24 cellular contexts compared by ENCODE assay signal in the genomic region with DNA sequence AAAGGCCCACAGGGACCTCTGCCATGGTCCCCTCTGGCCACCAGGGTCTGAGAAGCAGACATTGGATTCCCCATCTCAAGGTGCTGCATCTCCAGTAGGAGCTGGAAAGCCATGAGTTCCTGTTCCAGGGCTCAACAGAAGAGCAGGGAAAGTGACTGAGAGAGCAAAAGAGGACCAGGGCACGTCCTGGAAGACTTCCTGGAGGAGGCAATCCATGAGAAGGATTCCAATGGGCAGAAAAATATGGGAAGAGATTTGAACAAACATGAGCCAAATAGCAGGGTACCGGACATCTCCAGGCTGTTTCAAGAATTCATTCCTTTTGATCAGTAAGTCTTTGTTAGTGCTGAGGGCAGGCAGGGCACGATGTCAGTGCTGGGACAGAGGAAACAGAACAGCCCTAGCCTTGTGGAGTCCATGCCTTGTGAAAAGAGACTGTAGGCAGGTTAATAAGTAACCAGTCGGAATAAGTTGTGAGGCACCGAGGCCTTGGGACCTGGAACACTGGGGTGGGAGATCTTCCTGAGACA.
A peak's percentile ranks its signal among the peaks of the same experiment; 100 is the strongest.
DNase-seq lines count a peak whose midpoint lies in the region; ATAC-seq lines count a peak whose summit lies in the region.
"Had no signal": no experiment of that assay in that cellular context is flagged by ENCODE, and none has a peak within 500 bp of the region (broad histone marks: within the 10 kb centered on the region; RNA-seq: fewer than 3 reads in every experiment).

No MANE protein-coding gene starts in this region.

- H3K36me3 ChIP-seq in BLaER1 treated with 17β-estradiol and CSF1 and Interleukin-3, amounts not matched to agents 10 nM and 100 nM, result peaks cover 0 to 32% (median 4%) of the 10 kb centered on the region in 11 experiments; a peak in 8 of 22 replicates
- H3K36me3 ChIP-seq in Karpas-422 (ENCODE audit: insufficient read depth, low read length) (no peaks in the 10 kb centered on the region), aorta (ENCODE audit: control insufficient read depth in 1 of 2, insufficient read depth in 2 of 2, low read length in 1 of 2) (no peaks in the 10 kb centered on the region)
- H3K36me3 ChIP-seq: SJCRH30 had no signal

- H3K27ac ChIP-seq in BLaER1 treated with 17β-estradiol and CSF1 and Interleukin-3, amounts not matched to agents 10 nM and 100 nM, result peak overlapping the region in 9 of 11 experiments; percentile 8 to 97 (median 85); a peak in 12 of 22 replicates
- H3K27ac ChIP-seq in Karpas-422 (ENCODE audit: low read length), result peak overlapping the region; percentile 86
- H3K27ac ChIP-seq in aorta (ENCODE audit: low read depth in 1 of 2, low read length in 2 of 2), result no peak overlapping the region
- H3K27ac ChIP-seq: A549, SJCRH30 had no signal

- peaks cover 10% of the 10 kb centered on the region for H3K9me3 Mint-ChIP-seq in memory B cell
- H3K9me3 Mint-ChIP-seq in stimulated activated naive B cell treated with anti-CD40 and anti-IgM and Interleukin-4, amounts not matched to agents 10 μg/mL and 1 μg/mL and 100 μg/mL, for 72 hours, result peaks cover 12 to 14% of the 10 kb centered on the region in 2 donors

- H3K9ac ChIP-seq in BLaER1 treated with 17β-estradiol and CSF1 and Interleukin-3, amounts not matched to agents 10 nM and 100 nM, result peak overlapping the region in 1 of 11 experiments; percentile 70; a peak in 1 of 22 replicates
- H3K9ac ChIP-seq in Karpas-422 (ENCODE audit: low read length), result no peak overlapping the region

- H3K4me3 ChIP-seq in BLaER1 treated with 17β-estradiol and CSF1 and Interleukin-3, amounts not matched to agents 10 nM and 100 nM, result peak overlapping the region; percentile 1 to 58 (median 48); a peak in 18 of 20 replicates
- H3K4me3 ChIP-seq in Karpas-422 (ENCODE audit: low read length) (no peak overlapping the region), aorta (ENCODE audit: low read length in 2 of 2) (no peak overlapping the region)
- H3K4me3 ChIP-seq: A549, GM23338, SJCRH30 had no signal

- H3K4me3 Mint-ChIP-seq in memory B cell, result peak overlapping the region; percentile 3
- H3K4me3 Mint-ChIP-seq in stimulated activated naive B cell treated with anti-CD40 and anti-IgM and Interleukin-4, amounts not matched to agents 10 μg/mL and 1 μg/mL and 100 μg/mL, for 72 hours, result peak overlapping the region; percentile 3 to 76
- H3K4me3 Mint-ChIP-seq: GM23338, H9 had no signal

- H3K27me3 Mint-ChIP-seq in memory B cell, result no peaks in the 10 kb centered on the region
- peaks cover 5 to 8% of the 10 kb centered on the region in 2 donors for H3K27me3 Mint-ChIP-seq in stimulated activated naive B cell treated with anti-CD40 and anti-IgM and Interleukin-4, amounts not matched to agents 10 μg/mL and 1 μg/mL and 100 μg/mL, for 72 hours

- H4K20me1 ChIP-seq in BLaER1 treated with 17β-estradiol and CSF1 and Interleukin-3, amounts not matched to agents 10 nM and 100 nM, result peaks cover 0 to 4% (median 0%) of the 10 kb centered on the region in 11 experiments; a peak in 1 of 22 replicates
- no peaks in the 10 kb centered on the region for H4K20me1 ChIP-seq in Karpas-422 (ENCODE audit: insufficient read depth, low read depth, low read length)

- no peak overlapping the region for H2AFZ ChIP-seq in Karpas-422 (ENCODE audit: low read length)
- H2AFZ ChIP-seq: GM23338 had no signal

- no peaks in the 10 kb centered on the region for H3K79me2 ChIP-seq in Karpas-422 (ENCODE audit: low read length)

- no peaks in the 10 kb centered on the region for H3K9me2 ChIP-seq in Karpas-422 (replicated peaks; ENCODE audit: insufficient read depth, low read length)

- peak overlapping the region; percentile 99 for H3K27ac Mint-ChIP-seq in memory B cell
- H3K27ac Mint-ChIP-seq in stimulated activated naive B cell treated with anti-CD40 and anti-IgM and Interleukin-4, amounts not matched to agents 10 μg/mL and 1 μg/mL and 100 μg/mL, for 72 hours, result peak overlapping the region; percentile 96
- H3K27ac Mint-ChIP-seq: GM23338, H9 had no signal

- peaks cover 17 to 34% (median 31%) of the 10 kb centered on the region in 10 experiments for H3K4me1 ChIP-seq in BLaER1 treated with 17β-estradiol and CSF1 and Interleukin-3, amounts not matched to agents 10 nM and 100 nM
- peaks cover 35% of the 10 kb centered on the region for H3K4me1 ChIP-seq in Karpas-422 (ENCODE audit: low read length)
- no peaks in the 10 kb centered on the region for H3K4me1 ChIP-seq in aorta (ENCODE audit: control insufficient read depth in 1 of 2, insufficient read depth in 2 of 2, low read length in 2 of 2)
- H3K4me1 ChIP-seq: A549, SJCRH30 had no signal

- intact Hi-C loops in aorta (cut with DNase I), result no loop called here

- H3K4me2 ChIP-seq in BLaER1 treated with 17β-estradiol and CSF1 and Interleukin-3, amounts not matched to agents 10 nM and 100 nM, result peak overlapping the region in 7 of 11 experiments; percentile 22 to 44 (median 32); a peak in 12 of 22 replicates
- H3K4me2 ChIP-seq in Karpas-422 (ENCODE audit: low read depth, low read length, poor library complexity, severe bottlenecking), result no peak overlapping the region
- H3K4me2 ChIP-seq: A549, GM23338 had no signal

- no peak for ATAC-seq in memory B cell (ENCODE audit: low read depth)
- ATAC-seq in stimulated activated naive B cell treated with anti-CD40 and anti-IgM and Interleukin-4, amounts not matched to agents 10 μg/mL and 1 μg/mL and 100 μg/mL, for 72 hours (replicated peaks), result no peak
- ATAC-seq in GM18873 (IDR thresholded peaks at IDR 0.05; ENCODE audit: low FRiP score, unreplicated experiment), result no peak
- no peak for ATAC-seq in HG02571 (IDR thresholded peaks at IDR 0.05; ENCODE audit: unreplicated experiment)
- no peak for ATAC-seq in aorta (ENCODE audit: low FRiP score)
- ATAC-seq: A549, GM23338, PC-3, Right ventricle myocardium inferior, SK-N-SH treated with all-trans-retinoic acid at 6 μM for 48 hours had no signal

- WGBS in aorta, 2 donors, result 86 to 94% methylated on average over 5 of the region's 5 CpGs

- H3K36me3 Mint-ChIP-seq in memory B cell, result no peaks in the 10 kb centered on the region
- H3K36me3 Mint-ChIP-seq in stimulated activated naive B cell treated with anti-CD40 and anti-IgM and Interleukin-4, amounts not matched to agents 10 μg/mL and 1 μg/mL and 100 μg/mL, for 72 hours, result peaks cover 10 to 11% of the 10 kb centered on the region in 2 donors

- peaks cover 12% of the 10 kb centered on the region for H3K4me1 Mint-ChIP-seq in memory B cell
- peaks cover 8 to 12% of the 10 kb centered on the region in 2 donors for H3K4me1 Mint-ChIP-seq in stimulated activated naive B cell treated with anti-CD40 and anti-IgM and Interleukin-4, amounts not matched to agents 10 μg/mL and 1 μg/mL and 100 μg/mL, for 72 hours

- no peaks in the 10 kb centered on the region for H3K27me3 ChIP-seq in BLaER1 treated with 17β-estradiol and CSF1 and Interleukin-3, amounts not matched to agents 10 nM and 100 nM
- H3K27me3 ChIP-seq in Karpas-422 (ENCODE audit: low read length) (no peaks in the 10 kb centered on the region), aorta (ENCODE audit: control insufficient read depth in 1 of 2, insufficient read depth in 2 of 2, low read length in 1 of 2) (no peaks in the 10 kb centered on the region)
- H3K27me3 ChIP-seq: SJCRH30 had no signal

- peaks cover 92 to 99% (median 97%) of the 10 kb centered on the region in 11 experiments for H3K9me3 ChIP-seq in BLaER1 treated with 17β-estradiol and CSF1 and Interleukin-3, amounts not matched to agents 10 nM and 100 nM (replicated peaks in 1 of 11)
- H3K9me3 ChIP-seq in Karpas-422 (ENCODE audit: low read length) (no peaks in the 10 kb centered on the region; the same call in 1 of the 2 replicates), aorta (ENCODE audit: control insufficient read depth, low read length) (no peaks in the 10 kb centered on the region)
- H3K9me3 ChIP-seq: SJCRH30 had no signal

- DNase-seq in Karpas-422 (peak; percentile 29), memory B cell (ENCODE audit: low spot score in 2 of 2) (no peak), aorta (no peak)
- DNase-seq in stimulated activated naive B cell treated with anti-CD40 and anti-IgM and Interleukin-4, amounts not matched to agents 10 μg/mL and 1 μg/mL and 100 μg/mL, for 72 hours, result no peak
- DNase-seq: AML-193; H9; Kasumi-1; NCI-H1092 treated with DMSO at 0.1 percent for 48 hours; NCI-H1436; NCI-H187 treated with DMSO at 0.1 percent for 48 hours; NCI-H2107; NCI-H446 treated with DMSO at 0.1 percent for 48 hours; NCI-H526; NCI-H82; NK-92 treated with Interleukin-12 subunit alpha and Interleukin-12 subunit beta, amount 100 ng/mL, for 24 hours; PC-3; SJCRH30 had no signal

Comparison
In these comparisons a context has a peak if more than half of its experiments do, and no peak if none do; other contexts are left out.
1. H3K27ac ChIP-seq: peak in BLaER1 treated with 17β-estradiol and CSF1 and Interleukin-3, amounts not matched to agents 10 nM and 100 nM (9 of 11) and Karpas-422 (single experiment); none in aorta (0 of 2).
2. H3K4me3 ChIP-seq: peak in BLaER1 treated with 17β-estradiol and CSF1 and Interleukin-3, amounts not matched to agents 10 nM and 100 nM (10 of 10); none in Karpas-422 (single experiment) and aorta (0 of 2).